In the genomic region with DNA sequence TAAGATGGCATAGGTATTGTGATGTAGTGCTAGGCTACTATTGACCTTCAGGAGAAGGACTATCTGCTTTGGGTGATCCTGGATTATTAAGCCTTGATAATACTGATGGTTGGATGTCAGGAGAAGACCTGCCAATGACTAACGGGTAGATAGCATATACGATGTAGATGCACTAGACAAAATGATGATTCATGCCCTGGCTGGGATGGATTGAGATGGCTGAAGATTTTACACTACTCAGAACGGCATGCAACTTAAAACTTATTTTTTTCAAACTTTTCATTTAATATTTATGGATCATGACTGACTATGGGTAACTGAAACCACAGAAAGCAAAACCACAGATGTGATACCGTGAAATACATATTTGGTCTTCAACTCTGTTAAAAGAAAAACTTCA, we compare ENCODE assay signal across 19 cellular contexts.
DNase-seq lines count a peak whose midpoint lies in the region; ATAC-seq and TF ChIP-seq lines count a peak whose summit lies in the region.
"Had no signal": no experiment of that assay in that cellular context is flagged by ENCODE, and none has a peak within 500 bp of the region (broad histone marks: within the 10 kb centered on the region; RNA-seq: fewer than 3 reads in every experiment).

No MANE protein-coding gene starts in this region.

- no peak overlapping the region for H3K9ac ChIP-seq in PC-3 (ENCODE audit: low read length)

- H3K27ac ChIP-seq in PC-3 (ENCODE audit: low read length), result no peak overlapping the region
- H3K27ac ChIP-seq: C4-2B, HL-60, PC-9, SJCRH30 had no signal

- peak; percentile 48 for DNase-seq in HCEC 1CT
- peak; percentile 26 for DNase-seq in MV-4-11 (lab: John Stamatoyannopoulos, UW)
- DNase-seq in epithelial cell of esophagus (ENCODE audit: low read depth), result peak; percentile 9
- peak; percentile 21 for DNase-seq in stromal cell of bone marrow (ENCODE audit: low read depth)
- no peak for DNase-seq in GM13977 (ENCODE audit: low spot score)
- DNase-seq in NCI-H2107 treated with DMSO at 0.1 percent for 48 hours (lab: John Stamatoyannopoulos, UW; ENCODE audit: unreplicated experiment), result no peak
- DNase-seq in PC-3, result no peak
- DNase-seq: DMS79, H9, Kasumi-1, NCI-H187, NCI-H2107, NCI-H2227 treated with DMSO at 0.1 percent for 48 hours, NCI-H510A treated with DMSO at 0.1 percent for 48 hours, NCI-H774, PC-9, SJCRH30 had no signal

- no peaks in the 10 kb centered on the region for H3K9me3 ChIP-seq in PC-3 (ENCODE audit: low read length)
- H3K9me3 ChIP-seq: SJCRH30 had no signal

- no peaks in the 10 kb centered on the region for H3F3A ChIP-seq in PC-3 (ENCODE audit: low read length, unreplicated experiment)

- H3K27me3 ChIP-seq in PC-3 (ENCODE audit: low read length), result peaks cover 76% of the 10 kb centered on the region
- H3K27me3 ChIP-seq: SJCRH30 had no signal

- H3K79me2 ChIP-seq in PC-3 (ENCODE audit: low read length), result no peaks in the 10 kb centered on the region

- no peaks in the 10 kb centered on the region for H3K36me3 ChIP-seq in PC-3 (ENCODE audit: low read depth, low read length)
- H3K36me3 ChIP-seq: SJCRH30 had no signal

- CTCF ChIA-PET in PC-3 (lab: Charles Lee), result no interaction called here

- in situ Hi-C loops in GM13977 (cut with MboI; ENCODE audit: low pct_unique_long_range_greater_than_20kb, low sequenced_read_pairs, unreplicated experiment), result no loop called here

- H3K4me3 ChIP-seq in epithelial cell of esophagus (ENCODE audit: low read length) (no peak overlapping the region), PC-3 (ENCODE audit: low read length) (no peak overlapping the region)
- H3K4me3 ChIP-seq: PC-9, SJCRH30 had no signal

- no TSS peak for BruUV-seq in PC-3 (replicated peaks; lab: Mats Ljungman, UMichigan)

- no peaks in the 10 kb centered on the region for H3K9me2 ChIP-seq in PC-3 (replicated peaks; ENCODE audit: low read length)

- intact Hi-C loops in PC-3 (cut with micrococcal nuclease), result no loop called here

- no peak for TF ChIP-seq CTCF in epithelial cell of esophagus (IDR thresholded peaks at IDR 0.05; ENCODE audit: insufficient read depth, low read depth, low read length, missing control alignments)
- no peak for TF ChIP-seq CTCF in GM13977 (IDR thresholded peaks at IDR 0.05; ENCODE audit: extremely low read depth, insufficient read depth, missing control alignments)
- TF ChIP-seq CTCF in PC-3 (conservative IDR thresholded peaks at IDR 0.05; ENCODE audit: low read depth, low read length), result no peak

- ATAC-seq in PC-3, result no peak

- H4K20me1 ChIP-seq in PC-3 (ENCODE audit: low read length), result no peaks in the 10 kb centered on the region

- H3K4me1 ChIP-seq in PC-3 (ENCODE audit: insufficient read depth, low read length), result no peaks in the 10 kb centered on the region
- H3K4me1 ChIP-seq: SJCRH30 had no signal

- H3K4me2 ChIP-seq in PC-3 (ENCODE audit: low read length), result no peak overlapping the region
- H3K4me2 ChIP-seq: PC-9 had no signal

- no peak overlapping the region for H2AFZ ChIP-seq in PC-3 (ENCODE audit: low read length)
- H2AFZ ChIP-seq: PC-9 had no signal

- POLR2A ChIA-PET in PC-3 (lab: Charles Lee; ENCODE audit: unreplicated experiment), result no interaction called here

Comparison
In these comparisons a context has a peak if more than half of its experiments do, and no peak if none do; other contexts are left out.
1. DNase-seq: peak in HCEC 1CT (single experiment), MV-4-11 (single experiment), epithelial cell of esophagus (single experiment) and stromal cell of bone marrow (single experiment); none in GM13977 (single experiment), NCI-H2107 treated with DMSO at 0.1 percent for 48 hours (single experiment) and PC-3 (single experiment).